Comparison of ENCODE assay signal across 26 cellular contexts in genomic region chr16:88305176-88305575, GRCh38.
A peak's percentile ranks its signal among the peaks of the same experiment; 100 is the strongest.
DNase-seq lines count a peak whose midpoint lies in the region; ATAC-seq and TF ChIP-seq lines count a peak whose summit lies in the region.
"Had no signal": no experiment of that assay in that cellular context is flagged by ENCODE, and none has a peak within 500 bp of the region (broad histone marks: within the 10 kb centered on the region; RNA-seq: fewer than 3 reads in every experiment).

No MANE protein-coding gene starts in this region.

- ATAC-seq in Right ventricle myocardium inferior = no peak
- ATAC-seq: activated CD8-positive, alpha-beta memory T cell treated with anti-CD3 and anti-CD28 coated beads, Interleukin-2, amount 10 ng/mL, durations not matched to agents 7 days and 5 days; activated T-cell treated with anti-CD3 and anti-CD28 coated beads, Interleukin-2, amount 50 U/mL, for 72 hours; GM23338; naive thymus-derived CD8-positive, alpha-beta T cell; stimulated activated naive CD8-positive, alpha-beta T cell treated with anti-CD3 and anti-CD28 coated beads, Interleukin-15, Interleukin-2, amounts not matched to agents 100 U/mL and 50 U/mL, for 24 hours had no signal

- H3K27ac ChIP-seq in right atrium auricular region (no peak overlapping the region), brain microvascular endothelial cell (peak overlapping the region; percentile 96)
- H3K27ac ChIP-seq: pancreas, WERI-Rb-1 had no signal

- peaks cover 0 to 15% of the 10 kb centered on the region in 2 donors for H3K4me1 ChIP-seq in right atrium auricular region
- H3K4me1 ChIP-seq: pancreas had no signal

- no peaks in the 10 kb centered on the region for H3K27me3 ChIP-seq in right atrium auricular region
- no peaks in the 10 kb centered on the region for H3K27me3 ChIP-seq in brain microvascular endothelial cell (replicated peaks)
- H3K27me3 ChIP-seq: pancreas had no signal

- H3K4me3 Mint-ChIP-seq in mesothelial cell of epicardium = no peak overlapping the region
- no peak overlapping the region for H3K4me3 Mint-ChIP-seq in activated CD4-positive, alpha-beta T cell treated with anti-CD3 and anti-CD28 coated beads, Interleukin-2, amount 10 ng/mL, durations not matched to agents 7 days and 5 days
- no peak overlapping the region for H3K4me3 Mint-ChIP-seq in T-helper 2 cell treated with Interferon-gamma antibody and Interleukin-4, amounts not matched to agents 5 μg/mL and 100 μg/mL, for 36 hours
- H3K4me3 Mint-ChIP-seq: activated CD8-positive, alpha-beta memory T cell treated with anti-CD3 and anti-CD28 coated beads, Interleukin-2, amount 10 ng/mL, durations not matched to agents 7 days and 5 days; activated naive CD4-positive, alpha-beta T cell treated with anti-CD3 and anti-CD28 coated beads for 36 hours; activated T-cell treated with anti-CD3 and anti-CD28 coated beads, Interleukin-2, amount 50 U/mL, for 72 hours; GM23338; naive thymus-derived CD8-positive, alpha-beta T cell had no signal

- CTCF ChIA-PET in activated CD4-positive, alpha-beta T cell treated with anti-CD3 and anti-CD28 coated beads, Interleukin-2, amount 10 ng/mL, durations not matched to agents 7 days and 5 days (lab: Charles Lee) = no interaction called here

- TF ChIP-seq CTCF in right atrium auricular region (IDR thresholded peaks at IDR 0.05) = no peak
- TF ChIP-seq CTCF in brain microvascular endothelial cell (IDR thresholded peaks at IDR 0.05; ENCODE audit: low read depth, low read length, missing control alignments) = no peak
- no peak for TF ChIP-seq CTCF in mesothelial cell of epicardium (IDR thresholded peaks at IDR 0.05; ENCODE audit: unreplicated experiment)

- H3K36me3 ChIP-seq in right atrium auricular region (no peaks in the 10 kb centered on the region), brain microvascular endothelial cell (replicated peaks) (no peaks in the 10 kb centered on the region)
- H3K36me3 ChIP-seq: pancreas, WERI-Rb-1 had no signal

- H3K9me3 ChIP-seq in right atrium auricular region = peaks cover 0 to 20% of the 10 kb centered on the region in 2 donors
- H3K9me3 ChIP-seq: pancreas had no signal

- intact Hi-C loops in Right ventricle myocardium inferior (cut with DNase I) = no loop called here

- H3K4me3 ChIP-seq in right atrium auricular region (no peak overlapping the region), brain microvascular endothelial cell (ENCODE audit: low read depth, low read length) (no peak overlapping the region)
- H3K4me3 ChIP-seq: GM23338, pancreas had no signal

- in situ Hi-C loops in brain microvascular endothelial cell (cut with HindIII; ENCODE audit: low pct_ligation_motif_present, low sequenced_read_pairs) = no loop called here

- H3K9me3 Mint-ChIP-seq in mesothelial cell of epicardium = peaks cover 9% of the 10 kb centered on the region
- H3K9me3 Mint-ChIP-seq in activated CD4-positive, alpha-beta T cell treated with anti-CD3 and anti-CD28 coated beads, Interleukin-2, amount 10 ng/mL, durations not matched to agents 7 days and 5 days = peaks cover 5% of the 10 kb centered on the region
- H3K9me3 Mint-ChIP-seq in T-helper 2 cell treated with Interferon-gamma antibody and Interleukin-4, amounts not matched to agents 5 μg/mL and 100 μg/mL, for 36 hours = peaks cover 8% of the 10 kb centered on the region

- peaks cover 2% of the 10 kb centered on the region for H3K36me3 Mint-ChIP-seq in mesothelial cell of epicardium
- H3K36me3 Mint-ChIP-seq in activated CD4-positive, alpha-beta T cell treated with anti-CD3 and anti-CD28 coated beads, Interleukin-2, amount 10 ng/mL, durations not matched to agents 7 days and 5 days (ENCODE audit: low read depth) = no peaks in the 10 kb centered on the region
- H3K36me3 Mint-ChIP-seq in T-helper 2 cell treated with Interferon-gamma antibody and Interleukin-4, amounts not matched to agents 5 μg/mL and 100 μg/mL, for 36 hours (ENCODE audit: low read depth) = no peaks in the 10 kb centered on the region
- H3K36me3 Mint-ChIP-seq: activated CD8-positive, alpha-beta memory T cell treated with anti-CD3 and anti-CD28 coated beads, Interleukin-2, amount 10 ng/mL, durations not matched to agents 7 days and 5 days had no signal

- POLR2A ChIA-PET in activated CD4-positive, alpha-beta T cell treated with anti-CD3 and anti-CD28 coated beads, Interleukin-2, amount 10 ng/mL, durations not matched to agents 7 days and 5 days (lab: Charles Lee) = no interaction called here

- H3K27ac Mint-ChIP-seq in mesothelial cell of epicardium = peak overlapping the region; percentile 72
- no peak overlapping the region for H3K27ac Mint-ChIP-seq in activated CD4-positive, alpha-beta T cell treated with anti-CD3 and anti-CD28 coated beads, Interleukin-2, amount 10 ng/mL, durations not matched to agents 7 days and 5 days
- no peak overlapping the region for H3K27ac Mint-ChIP-seq in T-helper 2 cell treated with Interferon-gamma antibody and Interleukin-4, amounts not matched to agents 5 μg/mL and 100 μg/mL, for 36 hours
- H3K27ac Mint-ChIP-seq: activated CD8-positive, alpha-beta memory T cell treated with anti-CD3 and anti-CD28 coated beads, Interleukin-2, amount 10 ng/mL, durations not matched to agents 7 days and 5 days; activated naive CD4-positive, alpha-beta T cell treated with anti-CD3 and anti-CD28 coated beads for 36 hours; activated T-cell treated with anti-CD3 and anti-CD28 coated beads, Interleukin-2, amount 50 U/mL, for 72 hours; GM23338; naive thymus-derived CD8-positive, alpha-beta T cell had no signal

- peak; percentile 42 for DNase-seq in Right ventricle myocardium inferior (ENCODE audit: missing footprints)
- no peak for DNase-seq in right atrium auricular region (ENCODE audit: low spot score)
- no peak for DNase-seq in brain microvascular endothelial cell
- no peak for DNase-seq in mesothelial cell of epicardium (ENCODE audit: low spot score in 2 of 2, unreplicated experiment in 2 of 2)
- no peak for DNase-seq in COR-L47 (lab: John Stamatoyannopoulos, UW)
- no peak for DNase-seq in hepatic stellate cell (ENCODE audit: low spot score)
- no peak for DNase-seq in activated CD4-positive, alpha-beta T cell treated with anti-CD3 and anti-CD28 coated beads, Interleukin-2, amount 10 ng/mL, durations not matched to agents 7 days and 5 days
- DNase-seq in T-helper 2 cell treated with Interferon-gamma antibody and Interleukin-4, amounts not matched to agents 5 μg/mL and 100 μg/mL, for 36 hours (ENCODE audit: low spot score) = no peak
- DNase-seq: activated CD4-positive, alpha-beta T cell treated with anti-CD3 and anti-CD28 coated beads, Interleukin-2, amount 50 U/mL, for 1 hour; activated CD8-positive, alpha-beta memory T cell treated with anti-CD3 and anti-CD28 coated beads, Interleukin-2, amount 10 ng/mL, durations not matched to agents 7 days and 5 days; activated naive CD4-positive, alpha-beta T cell treated with anti-CD3 and anti-CD28 coated beads for 36 hours; activated T-cell treated with anti-CD3 and anti-CD28 coated beads, Interleukin-2, amount 50 U/mL, for 72 hours; amygdala; DMS79; GF-D8; head of caudate nucleus; Kasumi-1; left cardiac atrium; MV-4-11; NCI-H524; stimulated activated CD4-positive, alpha-beta T cell treated with anti-CD3 and anti-CD28 coated beads, Interleukin-15, amount 100 ng/mL, for 24 hours; stimulated activated naive CD8-positive, alpha-beta T cell treated with anti-CD3 and anti-CD28 coated beads, Interleukin-15, Interleukin-2, amounts not matched to agents 100 U/mL and 50 U/mL, for 24 hours; WERI-Rb-1 had no signal

- no peaks in the 10 kb centered on the region for H3K27me3 Mint-ChIP-seq in mesothelial cell of epicardium (ENCODE audit: low read depth)
- peaks cover 7% of the 10 kb centered on the region for H3K27me3 Mint-ChIP-seq in activated CD4-positive, alpha-beta T cell treated with anti-CD3 and anti-CD28 coated beads, Interleukin-2, amount 10 ng/mL, durations not matched to agents 7 days and 5 days
- no peaks in the 10 kb centered on the region for H3K27me3 Mint-ChIP-seq in T-helper 2 cell treated with Interferon-gamma antibody and Interleukin-4, amounts not matched to agents 5 μg/mL and 100 μg/mL, for 36 hours (ENCODE audit: low read depth)

- H3K4me1 Mint-ChIP-seq in mesothelial cell of epicardium = peaks cover 34% of the 10 kb centered on the region
- H3K4me1 Mint-ChIP-seq in activated CD4-positive, alpha-beta T cell treated with anti-CD3 and anti-CD28 coated beads, Interleukin-2, amount 10 ng/mL, durations not matched to agents 7 days and 5 days = peaks cover 2% of the 10 kb centered on the region
- H3K4me1 Mint-ChIP-seq in T-helper 2 cell treated with Interferon-gamma antibody and Interleukin-4, amounts not matched to agents 5 μg/mL and 100 μg/mL, for 36 hours (ENCODE audit: low read depth) = no peaks in the 10 kb centered on the region
- H3K4me1 Mint-ChIP-seq: activated CD8-positive, alpha-beta memory T cell treated with anti-CD3 and anti-CD28 coated beads, Interleukin-2, amount 10 ng/mL, durations not matched to agents 7 days and 5 days; GM23338 had no signal
